23 cellular contexts compared by ENCODE assay signal in genomic region chr21:16069713-16070112, GRCh38.
DNase-seq lines count a peak whose midpoint lies in the region; FAIRE-seq and TF ChIP-seq lines count a peak whose summit lies in the region.
"Had no signal": no experiment of that assay in that cellular context is flagged by ENCODE, and none has a peak within 500 bp of the region (broad histone marks: within the 10 kb centered on the region; RNA-seq: fewer than 3 reads in every experiment).

No MANE protein-coding gene starts in this region.

- H3K4ac ChIP-seq in mesenchymal stem cell (ENCODE audit: low read depth in 1 of 2, low read length in 2 of 2): no peak overlapping the region

- no peak for TF ChIP-seq EP300 in suprapubic skin (IDR thresholded peaks at IDR 0.05)

- H2BK12ac ChIP-seq in mesenchymal stem cell (ENCODE audit: low read length in 2 of 2): no peak overlapping the region

- H3K36me3 ChIP-seq in bronchial epithelial cell (ENCODE audit: control insufficient read depth, insufficient read depth, low read length) (no peaks in the 10 kb centered on the region), mesenchymal stem cell (ENCODE audit: control insufficient read depth in 1 of 2, insufficient read depth in 2 of 2, low read depth in 1 of 2, low read length in 2 of 2) (no peaks in the 10 kb centered on the region), suprapubic skin (no peaks in the 10 kb centered on the region)
- H3K36me3 ChIP-seq: neutrophil, transverse colon had no signal

- no peak for FAIRE-seq in bronchial epithelial cell (lab: Jason Lieb, UNC)
- FAIRE-seq: frontal cortex had no signal

- H3K79me1 ChIP-seq in mesenchymal stem cell (replicated peaks; ENCODE audit: low read length, poor library complexity, severe bottlenecking): no peaks in the 10 kb centered on the region

- H2BK5ac ChIP-seq in mesenchymal stem cell (ENCODE audit: low read depth, low read length, poor library complexity, severe bottlenecking): no peak overlapping the region

- peak overlapping the region; percentile 74 for H3K9ac ChIP-seq in mesenchymal stem cell (ENCODE audit: low read length)

- H3K14ac ChIP-seq in mesenchymal stem cell (ENCODE audit: low read length in 2 of 2): no peak overlapping the region

- H4K8ac ChIP-seq in mesenchymal stem cell (ENCODE audit: low read length): no peak overlapping the region

- H3K23ac ChIP-seq in mesenchymal stem cell (ENCODE audit: low read length in 2 of 2): no peak overlapping the region

- intact Hi-C loops in posterior cingulate gyrus (cut with DNase I): loop anchor here (5.0 kb wide), 3 partner anchors 67 to 353 kb away; no protein-coding TSS in a partner anchor

- WGBS in mesenchymal stem cell: no CpG with 5 or more reads among the region's 3 CpGs
- WGBS in suprapubic skin: 45% methylated on average over 3 of the region's 3 CpGs

- DNase-seq in LNCaP clone FGC (ENCODE audit: low read depth) (no peak), bronchial epithelial cell (ENCODE audit: low read depth) (peak; percentile 8), mesenchymal stem cell (no peak), suprapubic skin (ENCODE audit: low spot score in 2 of 2) (no peak), kidney tubule cell (ENCODE audit: low spot score) (no peak), posterior cingulate gyrus (no peak)
- no peak for DNase-seq in NK-92 treated with Interleukin-12 subunit alpha and Interleukin-12 subunit beta, amount 100 ng/mL, for 24 hours (lab: John Stamatoyannopoulos, UW)
- DNase-seq: activated CD4-positive, alpha-beta T cell treated with anti-CD3 and anti-CD28 coated beads for 4 hours; activated effector memory CD4-positive, alpha-beta T cell treated with anti-CD3 and anti-CD28 coated beads, Interleukin-2, amount 50 U/mL, for 16 hours; activated T-cell treated with anti-CD3 and anti-CD28 coated beads, Interleukin-2, amount 50 U/mL, for 1 hour; DMS79; GF-D8; H7; left cardiac atrium; NCI-H187 treated with DMSO at 0.1 percent for 48 hours; NCI-H2227 treated with DMSO at 0.1 percent for 48 hours; NCI-H774; psoas muscle; stimulated activated naive CD8-positive, alpha-beta T cell treated with anti-CD3 and anti-CD28 coated beads, Interleukin-15, amount 100 ng/mL, for 72 hours; transverse colon had no signal

- H3K18ac ChIP-seq in mesenchymal stem cell (ENCODE audit: low read depth in 1 of 2, low read length in 2 of 2): no peak overlapping the region

- no peak overlapping the region for H2BK120ac ChIP-seq in mesenchymal stem cell (ENCODE audit: low read depth, low read length)

- no peak overlapping the region for H4K91ac ChIP-seq in mesenchymal stem cell (ENCODE audit: low read length)

- TF ChIP-seq CTCF in LNCaP clone FGC (IDR thresholded peaks at IDR 0.05; ENCODE audit: control insufficient read depth, extremely low read depth, insufficient read depth) (no peak), bronchial epithelial cell (IDR thresholded peaks at IDR 0.05; ENCODE audit: insufficient read depth, low read length, severe bottlenecking) (no peak), suprapubic skin (IDR thresholded peaks at IDR 0.05) (no peak)

- H3K27me3 ChIP-seq in bronchial epithelial cell (ENCODE audit: control insufficient read depth, insufficient read depth, low read length) (peaks cover 1% of the 10 kb centered on the region), mesenchymal stem cell (ENCODE audit: control insufficient read depth in 1 of 2, insufficient read depth in 1 of 2, low read length in 2 of 2) (no peaks in the 10 kb centered on the region), suprapubic skin (no peaks in the 10 kb centered on the region)
- H3K27me3 ChIP-seq: neutrophil, transverse colon had no signal

- H3K9me3 ChIP-seq in mesenchymal stem cell (ENCODE audit: control insufficient read depth, low read length): no peaks in the 10 kb centered on the region
- no peaks in the 10 kb centered on the region for H3K9me3 ChIP-seq in suprapubic skin
- H3K9me3 ChIP-seq: neutrophil, psoas muscle, transverse colon had no signal

- H3K4me1 ChIP-seq in mesenchymal stem cell (ENCODE audit: control insufficient read depth, insufficient read depth, low read depth, low read length) (no peaks in the 10 kb centered on the region), suprapubic skin (peaks cover 13% of the 10 kb centered on the region)
- H3K4me1 ChIP-seq: psoas muscle, transverse colon had no signal

- H3K4me3 ChIP-seq in LNCaP clone FGC (ENCODE audit: low read depth, low read length) (peak overlapping the region; percentile 37), bronchial epithelial cell (ENCODE audit: low read depth, low read length) (no peak overlapping the region), mesenchymal stem cell (ENCODE audit: insufficient read depth in 1 of 2, low read depth in 1 of 2, low read length in 2 of 2) (peak overlapping the region in 1 of 2 experiments; percentile 74), suprapubic skin (peak overlapping the region; percentile 42)
- H3K4me3 ChIP-seq: transverse colon had no signal

- no peak overlapping the region for H3K27ac ChIP-seq in mesenchymal stem cell (ENCODE audit: low read length, poor library complexity, severe bottlenecking)
- H3K27ac ChIP-seq in suprapubic skin: no peak overlapping the region
- H3K27ac ChIP-seq: neutrophil, psoas muscle, transverse colon, VCaP had no signal

- H2AFZ ChIP-seq in mesenchymal stem cell (ENCODE audit: low read depth, low read length): no peak overlapping the region

- TF ChIP-seq POLR2A in suprapubic skin (IDR thresholded peaks at IDR 0.05): no peak

- no peak overlapping the region for H2AK5ac ChIP-seq in mesenchymal stem cell (ENCODE audit: low read length, severe bottlenecking)

- H3K4me2 ChIP-seq in mesenchymal stem cell (ENCODE audit: low read length, poor library complexity, severe bottlenecking): no peak overlapping the region

- no peak overlapping the region for H2BK15ac ChIP-seq in mesenchymal stem cell (ENCODE audit: low read depth, poor library complexity, severe bottlenecking)
